In the genomic region with DNA sequence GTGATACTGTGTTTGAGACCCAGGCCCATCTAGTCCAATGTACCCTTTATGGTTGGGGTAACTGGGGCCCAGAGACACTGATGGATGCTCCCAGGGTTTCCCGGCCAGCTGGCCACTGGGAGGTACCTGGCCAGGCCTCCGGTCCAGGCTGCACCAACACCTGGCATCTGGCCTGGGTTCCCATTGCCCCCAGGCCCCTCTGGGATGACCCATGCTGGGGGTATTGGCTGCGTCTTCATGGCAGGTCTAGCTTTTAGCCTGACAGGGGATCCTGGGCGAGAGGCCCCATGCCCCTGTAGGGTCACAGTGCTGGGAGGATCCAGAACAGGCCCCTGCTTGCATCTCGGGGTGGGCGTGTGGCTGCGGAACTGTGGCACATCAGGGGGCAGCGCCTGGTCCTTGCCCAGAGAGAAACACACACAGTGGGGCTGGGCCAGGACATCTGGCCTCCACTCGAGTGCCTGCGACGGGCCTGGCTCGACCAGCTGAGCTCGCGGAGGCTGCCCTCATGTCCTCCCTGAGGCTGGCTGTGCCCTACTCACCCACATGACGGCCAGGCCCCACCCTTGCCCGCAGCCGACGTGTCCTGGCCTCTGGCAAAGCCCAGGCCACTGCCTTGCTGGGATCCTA, we compare ENCODE assay signal across 22 cellular contexts. TPM values are rescaled to one million over a fixed set of nuclear protein-coding genes. Genes with fewer than 3 reads are reported as not detected.
DNase-seq lines count a peak whose midpoint lies in the region; ATAC-seq and TF ChIP-seq lines count a peak whose summit lies in the region.
"Had no signal": no experiment of that assay in that cellular context is flagged by ENCODE, and none has a peak within 500 bp of the region (broad histone marks: within the 10 kb centered on the region; RNA-seq: fewer than 3 reads in every experiment).

No MANE protein-coding gene starts in this region.

- H3K4me3 ChIP-seq in mesenchymal stem cell (ENCODE audit: insufficient read depth in 1 of 2, low read depth in 1 of 2, low read length in 2 of 2) (no peak overlapping the region), upper lobe of left lung (no peak overlapping the region)
- H3K4me3 ChIP-seq: SJSA1, skin epidermis, suprapubic skin had no signal

- CTCF ChIA-PET in activated B cell treated with CpG ODN at 0.5 μM for 24 hours (lab: Charles Lee): no interaction called here

- H3K36me3 Mint-ChIP-seq in activated naive CD8-positive, alpha-beta T cell treated with anti-CD3 and anti-CD28 coated beads, Interleukin-2, amount 10 ng/mL, durations not matched to agents 7 days and 5 days: no peaks in the 10 kb centered on the region
- H3K36me3 Mint-ChIP-seq in activated naive CD8-positive, alpha-beta T cell treated with anti-CD3 and anti-CD28 coated beads, Interleukin-2, amount 50 U/mL, for 24 hours (ENCODE audit: low read depth): no peaks in the 10 kb centered on the region
- H3K36me3 Mint-ChIP-seq in activated B cell treated with CpG ODN at 0.5 μM for 24 hours (ENCODE audit: low read depth): no peaks in the 10 kb centered on the region
- H3K36me3 Mint-ChIP-seq: CD4-positive, alpha-beta memory T cell had no signal

- H3K4me1 Mint-ChIP-seq in activated naive CD8-positive, alpha-beta T cell treated with anti-CD3 and anti-CD28 coated beads, Interleukin-2, amount 10 ng/mL, durations not matched to agents 7 days and 5 days: no peaks in the 10 kb centered on the region
- H3K4me1 Mint-ChIP-seq in activated naive CD8-positive, alpha-beta T cell treated with anti-CD3 and anti-CD28 coated beads, Interleukin-2, amount 50 U/mL, for 24 hours: no peaks in the 10 kb centered on the region
- H3K4me1 Mint-ChIP-seq in activated B cell treated with CpG ODN at 0.5 μM for 24 hours: no peaks in the 10 kb centered on the region
- H3K4me1 Mint-ChIP-seq: CD4-positive, alpha-beta memory T cell had no signal

- POLR2A ChIA-PET in activated naive CD8-positive, alpha-beta T cell treated with anti-CD3 and anti-CD28 coated beads, Interleukin-2, amount 10 ng/mL, durations not matched to agents 7 days and 5 days (lab: Charles Lee): no interaction called here
- POLR2A ChIA-PET in activated B cell treated with CpG ODN at 0.5 μM for 24 hours (lab: Charles Lee): no interaction called here

- H2BK5ac ChIP-seq in mesenchymal stem cell (ENCODE audit: low read depth, low read length, poor library complexity, severe bottlenecking): no peak overlapping the region

- no peak overlapping the region for H3K23ac ChIP-seq in mesenchymal stem cell (ENCODE audit: low read length in 2 of 2)

- H3K27ac ChIP-seq in mesenchymal stem cell (ENCODE audit: low read length, poor library complexity, severe bottlenecking) (no peak overlapping the region), upper lobe of left lung (no peak overlapping the region)
- H3K27ac ChIP-seq: KMS-11, SJSA1, skin epidermis, suprapubic skin had no signal

- H3K27me3 ChIP-seq in mesenchymal stem cell (ENCODE audit: control insufficient read depth in 1 of 2, insufficient read depth in 1 of 2, low read length in 2 of 2) (no peaks in the 10 kb centered on the region), upper lobe of left lung (no peaks in the 10 kb centered on the region)
- H3K27me3 ChIP-seq: SJSA1 had no signal

- intact Hi-C loops in activated B cell treated with CpG ODN at 0.5 μM for 24 hours (cut with micrococcal nuclease): no loop called here

- H3K4me3 Mint-ChIP-seq in activated naive CD8-positive, alpha-beta T cell treated with anti-CD3 and anti-CD28 coated beads, Interleukin-2, amount 10 ng/mL, durations not matched to agents 7 days and 5 days: no peak overlapping the region
- no peak overlapping the region for H3K4me3 Mint-ChIP-seq in activated naive CD8-positive, alpha-beta T cell treated with anti-CD3 and anti-CD28 coated beads, Interleukin-2, amount 50 U/mL, for 24 hours
- no peak overlapping the region for H3K4me3 Mint-ChIP-seq in activated B cell treated with CpG ODN at 0.5 μM for 24 hours
- H3K4me3 Mint-ChIP-seq: CD4-positive, alpha-beta memory T cell; T-helper 2 cell treated with Interferon-gamma antibody and Interleukin-4, amounts not matched to agents 5 μg/mL and 100 μg/mL, for 36 hours had no signal

- H2BK15ac ChIP-seq in mesenchymal stem cell (ENCODE audit: low read depth, poor library complexity, severe bottlenecking): peak overlapping the region; percentile 50

- peaks cover 3% of the 10 kb centered on the region for H3K27me3 Mint-ChIP-seq in activated naive CD8-positive, alpha-beta T cell treated with anti-CD3 and anti-CD28 coated beads, Interleukin-2, amount 10 ng/mL, durations not matched to agents 7 days and 5 days
- H3K27me3 Mint-ChIP-seq in activated naive CD8-positive, alpha-beta T cell treated with anti-CD3 and anti-CD28 coated beads, Interleukin-2, amount 50 U/mL, for 24 hours: peaks cover 2% of the 10 kb centered on the region
- H3K27me3 Mint-ChIP-seq in activated B cell treated with CpG ODN at 0.5 μM for 24 hours: peaks cover 16% of the 10 kb centered on the region

- TF ChIP-seq EP300 in upper lobe of left lung (IDR thresholded peaks at IDR 0.05): no peak

- no peak for ATAC-seq in activated naive CD8-positive, alpha-beta T cell treated with anti-CD3 and anti-CD28 coated beads, Interleukin-2, amount 10 ng/mL, durations not matched to agents 7 days and 5 days (ENCODE audit: low read depth)
- ATAC-seq in activated naive CD8-positive, alpha-beta T cell treated with anti-CD3 and anti-CD28 coated beads, Interleukin-2, amount 50 U/mL, for 24 hours: no peak
- ATAC-seq in activated B cell treated with CpG ODN at 0.5 μM for 24 hours (ENCODE audit: low read depth) (no peak), upper lobe of left lung (ENCODE audit: low FRiP score in 2 of 2) (no peak), GM21619 (IDR thresholded peaks at IDR 0.05; ENCODE audit: unreplicated experiment) (no peak)

- no peaks in the 10 kb centered on the region for H3K9me3 Mint-ChIP-seq in activated naive CD8-positive, alpha-beta T cell treated with anti-CD3 and anti-CD28 coated beads, Interleukin-2, amount 10 ng/mL, durations not matched to agents 7 days and 5 days
- H3K9me3 Mint-ChIP-seq in activated naive CD8-positive, alpha-beta T cell treated with anti-CD3 and anti-CD28 coated beads, Interleukin-2, amount 50 U/mL, for 24 hours: no peaks in the 10 kb centered on the region
- H3K9me3 Mint-ChIP-seq in activated B cell treated with CpG ODN at 0.5 μM for 24 hours: no peaks in the 10 kb centered on the region
- H3K9me3 Mint-ChIP-seq: T-helper 2 cell treated with Interferon-gamma antibody and Interleukin-4, amounts not matched to agents 5 μg/mL and 100 μg/mL, for 36 hours had no signal

- peak overlapping the region; percentile 77 for H4K91ac ChIP-seq in mesenchymal stem cell (ENCODE audit: low read length)

- no peaks in the 10 kb centered on the region for H3K36me3 ChIP-seq in mesenchymal stem cell (ENCODE audit: control insufficient read depth in 1 of 2, insufficient read depth in 2 of 2, low read depth in 1 of 2, low read length in 2 of 2)
- H3K36me3 ChIP-seq in upper lobe of left lung: no peaks in the 10 kb centered on the region
- H3K36me3 ChIP-seq: SJSA1, suprapubic skin had no signal

- H2BK12ac ChIP-seq in mesenchymal stem cell (ENCODE audit: low read length in 2 of 2): peak overlapping the region; percentile 6 to 85

- no peaks in the 10 kb centered on the region for H3K79me1 ChIP-seq in mesenchymal stem cell (replicated peaks; ENCODE audit: low read length, poor library complexity, severe bottlenecking)

- no peak overlapping the region for H2AFZ ChIP-seq in mesenchymal stem cell (ENCODE audit: low read depth, low read length)

- H3K4me1 ChIP-seq in mesenchymal stem cell (ENCODE audit: control insufficient read depth, insufficient read depth, low read depth, low read length) (peaks cover 6% of the 10 kb centered on the region), upper lobe of left lung (no peaks in the 10 kb centered on the region)

- H3K18ac ChIP-seq in mesenchymal stem cell (ENCODE audit: low read depth in 1 of 2, low read length in 2 of 2): peak overlapping the region; percentile 38 to 54

- DNase-seq in activated naive CD8-positive, alpha-beta T cell treated with anti-CD3 and anti-CD28 coated beads, Interleukin-2, amount 10 ng/mL, durations not matched to agents 7 days and 5 days: peak; percentile 6
- DNase-seq in activated naive CD8-positive, alpha-beta T cell treated with anti-CD3 and anti-CD28 coated beads, Interleukin-2, amount 50 U/mL, for 24 hours: no peak
- DNase-seq in activated B cell treated with CpG ODN at 0.5 μM for 24 hours: peak; percentile 7
- DNase-seq in mesenchymal stem cell: no peak
- peak; percentile 18 to 71 for DNase-seq in upper lobe of left lung
- no peak for DNase-seq in NCI-H2081 (lab: John Stamatoyannopoulos, UW)
- no peak for DNase-seq in SK-N-DZ (ENCODE audit: low spot score)
- DNase-seq: ACHN; activated CD4-positive, CD25-positive, alpha-beta regulatory T cell treated with anti-CD3 and anti-CD28 coated beads, Interleukin-2, amount 50 U/mL, for 72 hours; activated naive CD4-positive, alpha-beta T cell treated with Interleukin-2 at 50 U/mL for 16 hours; CD4-positive, alpha-beta memory T cell; cortex of kidney; foreskin melanocyte; NCI-H1092 treated with DMSO at 0.1 percent for 48 hours; occipital lobe; stimulated activated CD4-positive, alpha-beta T cell treated with anti-CD3 and anti-CD28 coated beads, Interleukin-4, amount 100 ng/mL, for 4 hours had no signal

- peak overlapping the region; percentile 1 for H4K8ac ChIP-seq in mesenchymal stem cell (ENCODE audit: low read length)

- 96% methylated on average over 18 of the region's 18 CpGs for WGBS in mesenchymal stem cell
- 82 to 90% methylated on average over 9 of the region's 18 CpGs for WGBS in upper lobe of left lung, 2 donors

- no peak overlapping the region for H3K9ac ChIP-seq in mesenchymal stem cell (ENCODE audit: low read length)
- H3K9ac ChIP-seq: KMS-11 had no signal

- H3K27ac Mint-ChIP-seq in activated naive CD8-positive, alpha-beta T cell treated with anti-CD3 and anti-CD28 coated beads, Interleukin-2, amount 10 ng/mL, durations not matched to agents 7 days and 5 days: no peak overlapping the region
- no peak overlapping the region for H3K27ac Mint-ChIP-seq in activated naive CD8-positive, alpha-beta T cell treated with anti-CD3 and anti-CD28 coated beads, Interleukin-2, amount 50 U/mL, for 24 hours
- H3K27ac Mint-ChIP-seq in activated B cell treated with CpG ODN at 0.5 μM for 24 hours: no peak overlapping the region
- H3K27ac Mint-ChIP-seq: CD4-positive, alpha-beta memory T cell; T-helper 2 cell treated with Interferon-gamma antibody and Interleukin-4, amounts not matched to agents 5 μg/mL and 100 μg/mL, for 36 hours had no signal

- H2BK120ac ChIP-seq in mesenchymal stem cell (ENCODE audit: low read depth, low read length): no peak overlapping the region

- H3K4me2 ChIP-seq in mesenchymal stem cell (ENCODE audit: low read length, poor library complexity, severe bottlenecking): no peak overlapping the region
- H3K4me2 ChIP-seq: KMS-11 had no signal

- no peak for TF ChIP-seq CTCF in activated B cell treated with CpG ODN at 0.5 μM for 24 hours (IDR thresholded peaks at IDR 0.05)
- no peak for TF ChIP-seq CTCF in upper lobe of left lung (IDR thresholded peaks at IDR 0.05)

- H2AK5ac ChIP-seq in mesenchymal stem cell (ENCODE audit: low read length, severe bottlenecking): no peak overlapping the region

- no peaks in the 10 kb centered on the region for H3K9me3 ChIP-seq in mesenchymal stem cell (ENCODE audit: control insufficient read depth, low read length)
- no peaks in the 10 kb centered on the region for H3K9me3 ChIP-seq in upper lobe of left lung
- H3K9me3 ChIP-seq: SJSA1, suprapubic skin had no signal

- peak overlapping the region in 1 of 2 experiments; percentile 28 for H3K4ac ChIP-seq in mesenchymal stem cell (ENCODE audit: low read depth in 1 of 2, low read length in 2 of 2)

- no peak for TF ChIP-seq POLR2A in upper lobe of left lung (IDR thresholded peaks at IDR 0.05)

- H3K14ac ChIP-seq in mesenchymal stem cell (ENCODE audit: low read length in 2 of 2): peak overlapping the region in 1 of 2 experiments; percentile 66

RNA-seq across cellular contexts. Expression of a gene that starts 21.5 kb away (rescaled TPM):
- total RNA-seq in activated naive CD8-positive, alpha-beta T cell treated with anti-CD3 and anti-CD28 coated beads, Interleukin-2, amount 10 ng/mL, durations not matched to agents 7 days and 5 days: under 1 TPM; 0.71 to 0.86 TPM
- total RNA-seq in activated B cell treated with CpG ODN at 0.5 μM for 24 hours (0.02 TPM in 1 of 2 replicates, not detected in the other), upper lobe of left lung (10 to 100 TPM in 5 of 6 donors, 1 to 10 TPM in 1; 7.5 to 75.4 (median 27.4) TPM)
- 754 TPM for polyA plus RNA-seq in mesenchymal stem cell (2013, experiment 1 of 2)
- polyA plus RNA-seq in mesenchymal stem cell (2013, experiment 2 of 2): 709 TPM
- not detected in 2 replicates for polyA plus RNA-seq in SK-N-DZ (2014; cell fraction: cytosol; rRNA removed)
- not detected in 2 replicates for polyA plus RNA-seq in SK-N-DZ (2014; cell fraction: nucleus; rRNA removed)

Comparison
In these comparisons a context has a peak if more than half of its experiments do, and no peak if none do; other contexts are left out.
1. DNase-seq: peak in activated naive CD8-positive, alpha-beta T cell treated with anti-CD3 and anti-CD28 coated beads, Interleukin-2, amount 10 ng/mL, durations not matched to agents 7 days and 5 days (single experiment), activated B cell treated with CpG ODN at 0.5 μM for 24 hours (single experiment) and upper lobe of left lung (2 of 2); none in activated naive CD8-positive, alpha-beta T cell treated with anti-CD3 and anti-CD28 coated beads, Interleukin-2, amount 50 U/mL, for 24 hours (single experiment), mesenchymal stem cell (single experiment), NCI-H2081 (0 of 2) and SK-N-DZ (single experiment).